Comparison of ENCODE assay signal across 8 cellular contexts in the genomic region with DNA sequence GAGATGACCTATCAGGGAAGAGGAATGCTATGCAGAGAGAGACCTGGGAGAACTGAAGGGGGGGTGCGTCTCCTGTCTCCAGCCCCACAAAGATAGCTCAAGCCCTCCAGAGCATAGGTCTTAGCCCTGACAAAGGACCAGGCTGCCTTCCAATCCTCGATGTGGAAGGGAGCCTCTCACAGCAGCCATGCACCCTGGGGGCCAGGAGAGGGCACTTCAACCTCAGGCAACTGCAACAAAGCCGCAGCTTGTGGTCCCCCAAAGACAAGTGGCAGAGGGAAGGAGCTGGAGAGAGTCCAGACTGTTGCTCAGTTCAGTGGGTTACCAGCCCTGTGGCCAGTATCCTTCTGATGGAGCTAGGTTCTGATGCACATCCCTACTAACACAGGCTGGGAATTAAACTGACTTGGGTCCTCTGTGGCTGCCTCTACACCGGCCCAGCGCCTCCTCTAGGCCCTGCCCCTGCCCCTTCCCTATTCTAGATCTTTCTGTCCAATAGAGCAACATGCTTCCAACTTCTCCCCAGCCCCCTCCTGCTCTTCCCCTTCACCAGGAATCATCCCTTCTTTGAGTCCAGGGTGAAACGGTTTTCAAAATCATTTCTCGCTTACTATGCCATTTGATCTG.
DNase-seq lines count a peak whose midpoint lies in the region; ATAC-seq and TF ChIP-seq lines count a peak whose summit lies in the region.

No MANE protein-coding gene starts in this region.

- H3K4me3 ChIP-seq in astrocyte of the cerebellum (ENCODE audit: low read depth, low read length): no peak overlapping the region
- H3K4me3 ChIP-seq in smooth muscle cell: no peak overlapping the region

- H3K27ac ChIP-seq in smooth muscle cell (ENCODE audit: low read depth): no peak overlapping the region

- no peak overlapping the region for H3K9ac ChIP-seq in smooth muscle cell (ENCODE audit: low read depth)

- H2AFZ ChIP-seq in smooth muscle cell (ENCODE audit: low read depth): no peak overlapping the region

- H4K20me1 ChIP-seq in smooth muscle cell (ENCODE audit: low read depth): no peaks in the 10 kb centered on the region

- H3K27me3 ChIP-seq in smooth muscle cell (ENCODE audit: low read depth): peaks cover 41% of the 10 kb centered on the region

- no peaks in the 10 kb centered on the region for H3K4me1 ChIP-seq in smooth muscle cell (ENCODE audit: low read depth)

- no peaks in the 10 kb centered on the region for H3F3A ChIP-seq in smooth muscle cell (ENCODE audit: low read depth)

- in situ Hi-C loops in astrocyte of the cerebellum (cut with HindIII; ENCODE audit: low sequenced_read_pairs): no loop called here

- DNase-seq in Ammon's horn (ENCODE audit: low spot score) (peak; percentile 90), NCI-H524 treated with DMSO at 0.1 percent for 48 hours (lab: John Stamatoyannopoulos, UW) (peak; percentile 39), astrocyte of the cerebellum (ENCODE audit: low read depth) (peak; percentile 42), iPS DF 19.7 (ENCODE audit: low read depth, low spot score) (peak; percentile 69), smooth muscle cell (lab: John Stamatoyannopoulos, UW; ENCODE audit: unreplicated experiment) (peak; percentile 4), NCI-H1048 (lab: John Stamatoyannopoulos, UW) (no peak)

- no peaks in the 10 kb centered on the region for H3K36me3 ChIP-seq in smooth muscle cell (ENCODE audit: low read depth)

- no peak overlapping the region for H3K4me2 ChIP-seq in smooth muscle cell

- peak; percentile 90 for TF ChIP-seq CTCF in astrocyte of the cerebellum (IDR thresholded peaks at IDR 0.05; ENCODE audit: low read depth, low read length, missing control alignments)
- TF ChIP-seq CTCF in smooth muscle cell (IDR thresholded peaks at IDR 0.05; ENCODE audit: borderline replicate concordance, insufficient read depth, poor library complexity, severe bottlenecking): peak; percentile 62

- 37% methylated on average over 7 of the region's 7 CpGs for WGBS in smooth muscle cell (ENCODE audit: low lambda C conversion rate)

- no peaks in the 10 kb centered on the region for H3K9me3 ChIP-seq in smooth muscle cell (replicated peaks; ENCODE audit: low read depth)

- no peaks in the 10 kb centered on the region for H3K79me2 ChIP-seq in smooth muscle cell (ENCODE audit: low read depth)

- ATAC-seq in GM18519 (IDR thresholded peaks at IDR 0.05; ENCODE audit: low FRiP score, unreplicated experiment) (peak; percentile 69), HG03460 (IDR thresholded peaks at IDR 0.05; ENCODE audit: unreplicated experiment) (peak; percentile 69)
